Comparison of ENCODE assay signal across 29 cellular contexts in genomic region chr5:149790276-149790675, GRCh38.
DNase-seq lines count a peak whose midpoint lies in the region; ATAC-seq and TF ChIP-seq lines count a peak whose summit lies in the region.
"Had no signal": no experiment of that assay in that cellular context is flagged by ENCODE, and none has a peak within 500 bp of the region (broad histone marks: within the 10 kb centered on the region; RNA-seq: fewer than 3 reads in every experiment).

No MANE protein-coding gene starts in this region.

- H3K27me3 ChIP-seq in RWPE2 (ENCODE audit: insufficient read depth, poor library complexity, severe bottlenecking): no peaks in the 10 kb centered on the region
- no peaks in the 10 kb centered on the region for H3K27me3 ChIP-seq in right atrium auricular region
- H3K27me3 ChIP-seq in trophoblast cell (ENCODE audit: insufficient read depth, low read length): no peaks in the 10 kb centered on the region
- H3K27me3 ChIP-seq: BLaER1 treated with 17β-estradiol and CSF1 and Interleukin-3, amounts not matched to agents 10 nM and 100 nM; dorsolateral prefrontal cortex; testis had no signal

- H3K14ac ChIP-seq in trophoblast cell (ENCODE audit: low read length): no peak overlapping the region

- no peak overlapping the region for H3K9ac ChIP-seq in trophoblast cell (ENCODE audit: low read length)
- H3K9ac ChIP-seq: BLaER1 treated with 17β-estradiol and CSF1 and Interleukin-3, amounts not matched to agents 10 nM and 100 nM had no signal

- peaks cover 5% of the 10 kb centered on the region for H3K9me3 Mint-ChIP-seq in activated CD8-positive, alpha-beta memory T cell treated with anti-CD3 and anti-CD28 coated beads, Interleukin-2, amount 10 ng/mL, durations not matched to agents 7 days and 5 days (ENCODE audit: low read depth)
- H3K9me3 Mint-ChIP-seq: activated naive CD4-positive, alpha-beta T cell treated with anti-CD3 and anti-CD28 coated beads, Interleukin-2, amount 50 U/mL, for 24 hours; activated T-helper 17 cell treated with anti-CD3 and anti-CD28 coated beads, Interleukin-2, amount 50 U/mL, for 72 hours; mesothelial cell of epicardium; stimulated activated memory B cell treated with anti-CD40 and anti-IgM and Interleukin-4, amounts not matched to agents 10 μg/mL and 1 μg/mL and 100 μg/mL, for 72 hours; T-helper 2 cell treated with Interferon-gamma antibody and Interleukin-4, amounts not matched to agents 5 μg/mL and 100 μg/mL, for 36 hours had no signal

- no CpG with 5 or more reads among the region's 2 CpGs for WGBS in trophoblast cell (ENCODE audit: extremely low coverage, insufficient coverage, insufficient read length)

- no peak overlapping the region for H3K4ac ChIP-seq in trophoblast cell (ENCODE audit: low read depth, low read length)

- no peak overlapping the region for H2BK12ac ChIP-seq in trophoblast cell (ENCODE audit: low read length)

- H2AFZ ChIP-seq in trophoblast cell (ENCODE audit: insufficient read depth, low read length, poor library complexity): peak overlapping the region; percentile 55

- H4K91ac ChIP-seq in trophoblast cell (ENCODE audit: low read depth, low read length): no peak overlapping the region

- H2BK5ac ChIP-seq in trophoblast cell (ENCODE audit: low read depth, low read length, poor library complexity): no peak overlapping the region

- no peaks in the 10 kb centered on the region for H3K79me1 ChIP-seq in trophoblast cell (ENCODE audit: low read length)

- H3K79me2 ChIP-seq in trophoblast cell (ENCODE audit: control insufficient read depth, insufficient read depth, low read length, poor library complexity): no peaks in the 10 kb centered on the region

- H3K4me3 Mint-ChIP-seq in activated CD8-positive, alpha-beta memory T cell treated with anti-CD3 and anti-CD28 coated beads, Interleukin-2, amount 10 ng/mL, durations not matched to agents 7 days and 5 days: no peak overlapping the region
- H3K4me3 Mint-ChIP-seq: activated naive CD4-positive, alpha-beta T cell treated with anti-CD3 and anti-CD28 coated beads, Interleukin-2, amount 50 U/mL, for 24 hours; activated T-helper 17 cell treated with anti-CD3 and anti-CD28 coated beads, Interleukin-2, amount 50 U/mL, for 72 hours; mesothelial cell of epicardium; stimulated activated memory B cell treated with anti-CD40 and anti-IgM and Interleukin-4, amounts not matched to agents 10 μg/mL and 1 μg/mL and 100 μg/mL, for 72 hours; T-helper 2 cell treated with Interferon-gamma antibody and Interleukin-4, amounts not matched to agents 5 μg/mL and 100 μg/mL, for 36 hours had no signal

- TF ChIP-seq CTCF in RWPE2 (IDR thresholded peaks at IDR 0.05; ENCODE audit: poor library complexity, severe bottlenecking): no peak
- no peak for TF ChIP-seq CTCF in right atrium auricular region (IDR thresholded peaks at IDR 0.05)

- H3K27me3 Mint-ChIP-seq in activated CD8-positive, alpha-beta memory T cell treated with anti-CD3 and anti-CD28 coated beads, Interleukin-2, amount 10 ng/mL, durations not matched to agents 7 days and 5 days: no peaks in the 10 kb centered on the region
- H3K27me3 Mint-ChIP-seq: activated naive CD4-positive, alpha-beta T cell treated with anti-CD3 and anti-CD28 coated beads, Interleukin-2, amount 50 U/mL, for 24 hours; activated T-helper 17 cell treated with anti-CD3 and anti-CD28 coated beads, Interleukin-2, amount 50 U/mL, for 72 hours; stimulated activated memory B cell treated with anti-CD40 and anti-IgM and Interleukin-4, amounts not matched to agents 10 μg/mL and 1 μg/mL and 100 μg/mL, for 72 hours had no signal

- CTCF ChIA-PET in activated CD8-positive, alpha-beta memory T cell treated with anti-CD3 and anti-CD28 coated beads, Interleukin-2, amount 10 ng/mL, durations not matched to agents 7 days and 5 days (lab: Charles Lee): no interaction called here

- H3K36me3 Mint-ChIP-seq in activated CD8-positive, alpha-beta memory T cell treated with anti-CD3 and anti-CD28 coated beads, Interleukin-2, amount 10 ng/mL, durations not matched to agents 7 days and 5 days: peaks cover 4% of the 10 kb centered on the region
- H3K36me3 Mint-ChIP-seq: mesothelial cell of epicardium had no signal

- H3K27ac ChIP-seq in RWPE2 (ENCODE audit: poor library complexity, severe bottlenecking): no peak overlapping the region
- peak overlapping the region; percentile 17 to 63 for H3K27ac ChIP-seq in right atrium auricular region
- no peak overlapping the region for H3K27ac ChIP-seq in trophoblast cell (ENCODE audit: low read depth, low read length)
- H3K27ac ChIP-seq in caudate nucleus (ENCODE audit: low read depth, low read length): no peak overlapping the region
- H3K27ac ChIP-seq: BLaER1 treated with 17β-estradiol and CSF1 and Interleukin-3, amounts not matched to agents 10 nM and 100 nM; testis had no signal

- no peaks in the 10 kb centered on the region for H3K9me3 ChIP-seq in RWPE2 (ENCODE audit: severe bottlenecking)
- no peaks in the 10 kb centered on the region for H3K9me3 ChIP-seq in right atrium auricular region
- no peaks in the 10 kb centered on the region for H3K9me3 ChIP-seq in trophoblast cell (ENCODE audit: insufficient read depth, low read depth, low read length)
- H3K9me3 ChIP-seq: testis had no signal

- H3K36me3 ChIP-seq in RWPE2 (ENCODE audit: low read depth): no peaks in the 10 kb centered on the region
- H3K36me3 ChIP-seq in right atrium auricular region: no peaks in the 10 kb centered on the region
- no peaks in the 10 kb centered on the region for H3K36me3 ChIP-seq in trophoblast cell (ENCODE audit: control insufficient read depth in 1 of 2, insufficient read depth in 2 of 2, low read length in 2 of 2)

- H3K4me1 Mint-ChIP-seq in activated CD8-positive, alpha-beta memory T cell treated with anti-CD3 and anti-CD28 coated beads, Interleukin-2, amount 10 ng/mL, durations not matched to agents 7 days and 5 days: no peaks in the 10 kb centered on the region
- H3K4me1 Mint-ChIP-seq: activated naive CD4-positive, alpha-beta T cell treated with anti-CD3 and anti-CD28 coated beads, Interleukin-2, amount 50 U/mL, for 24 hours; mesothelial cell of epicardium had no signal

- no peak overlapping the region for H2AK5ac ChIP-seq in trophoblast cell (ENCODE audit: low read length)

- no peak overlapping the region for H4K8ac ChIP-seq in trophoblast cell (ENCODE audit: low read depth, low read length)

- H3K18ac ChIP-seq in trophoblast cell (ENCODE audit: low read length): no peak overlapping the region

- no peak overlapping the region for H3K23ac ChIP-seq in trophoblast cell (ENCODE audit: low read length)

- H3K4me2 ChIP-seq in trophoblast cell (ENCODE audit: low read length): no peak overlapping the region
- H3K4me2 ChIP-seq: BLaER1 treated with 17β-estradiol and CSF1 and Interleukin-3, amounts not matched to agents 10 nM and 100 nM; smooth muscle cell had no signal

- H4K12ac ChIP-seq in trophoblast cell (ENCODE audit: low read depth, low read length): no peak overlapping the region

- DNase-seq in DMS53 (lab: John Stamatoyannopoulos, UW) (peak; percentile 86), RWPE2 (ENCODE audit: low spot score) (no peak), right atrium auricular region (ENCODE audit: low spot score) (no peak), trophoblast cell (no peak), caudate nucleus (lab: John Stamatoyannopoulos, UW) (no peak), inferior parietal cortex (ENCODE audit: extremely low spot score) (no peak)
- no peak for DNase-seq in stimulated activated naive CD4-positive, alpha-beta T cell (lab: John Stamatoyannopoulos, UW)
- DNase-seq in activated CD8-positive, alpha-beta memory T cell treated with anti-CD3 and anti-CD28 coated beads, Interleukin-2, amount 10 ng/mL, durations not matched to agents 7 days and 5 days: no peak
- DNase-seq: activated CD4-positive, alpha-beta T cell treated with anti-CD3 and anti-CD28 coated beads, Interleukin-2, amount 50 U/mL, for 48 hours; activated CD8-positive, alpha-beta memory T cell treated with anti-CD3 and anti-CD28 coated beads, Interleukin-2, amount 50 U/mL, for 48 hours; anterior cingulate cortex; central memory CD4-positive, alpha-beta T cell; dorsolateral prefrontal cortex; NCI-H1105 treated with DMSO at 0.1 percent for 48 hours; NCI-H2081; NCI-H226; NCI-H774; posterior cingulate gyrus; RPMI8226; stimulated activated CD4-positive, alpha-beta T cell treated with anti-CD3 and anti-CD28 coated beads, Interleukin-2, amount 100 ng/mL, for 48 hours; testis had no signal

- no peak overlapping the region for H2BK120ac ChIP-seq in trophoblast cell (ENCODE audit: insufficient read depth, low read length, poor library complexity)

- ATAC-seq in RWPE2 (ENCODE audit: low read depth): 0 out of 3 replicates have a peak, but pooled peaks have one; percentile 16
- no peak for ATAC-seq in activated CD8-positive, alpha-beta memory T cell treated with anti-CD3 and anti-CD28 coated beads, Interleukin-2, amount 10 ng/mL, durations not matched to agents 7 days and 5 days
- ATAC-seq: activated T-helper 17 cell treated with anti-CD3 and anti-CD28 coated beads, Interleukin-2, amount 50 U/mL, for 72 hours; HCT116; stimulated activated memory B cell treated with anti-CD40 and anti-IgM and Interleukin-4, amounts not matched to agents 10 μg/mL and 1 μg/mL and 100 μg/mL, for 72 hours had no signal

- H3K4me1 ChIP-seq in RWPE2 (ENCODE audit: insufficient read depth, poor library complexity, severe bottlenecking): peaks cover 9% of the 10 kb centered on the region
- H3K4me1 ChIP-seq in right atrium auricular region: peaks cover 0 to 51% of the 10 kb centered on the region in 2 donors
- H3K4me1 ChIP-seq in trophoblast cell (ENCODE audit: control insufficient read depth in 1 of 2, insufficient read depth in 2 of 2, low read length in 2 of 2): no peaks in the 10 kb centered on the region

- H3K4me3 ChIP-seq in RWPE2 (ENCODE audit: severe bottlenecking) (no peak overlapping the region), right atrium auricular region (no peak overlapping the region), trophoblast cell (ENCODE audit: low read depth, low read length) (no peak overlapping the region)
- H3K4me3 ChIP-seq: BLaER1 treated with 17β-estradiol and CSF1 and Interleukin-3, amounts not matched to agents 10 nM and 100 nM; dorsolateral prefrontal cortex; smooth muscle cell; testis had no signal

- H3K27ac Mint-ChIP-seq in activated CD8-positive, alpha-beta memory T cell treated with anti-CD3 and anti-CD28 coated beads, Interleukin-2, amount 10 ng/mL, durations not matched to agents 7 days and 5 days: no peak overlapping the region
- H3K27ac Mint-ChIP-seq: activated naive CD4-positive, alpha-beta T cell treated with anti-CD3 and anti-CD28 coated beads, Interleukin-2, amount 50 U/mL, for 24 hours; activated T-helper 17 cell treated with anti-CD3 and anti-CD28 coated beads, Interleukin-2, amount 50 U/mL, for 72 hours; mesothelial cell of epicardium; stimulated activated memory B cell treated with anti-CD40 and anti-IgM and Interleukin-4, amounts not matched to agents 10 μg/mL and 1 μg/mL and 100 μg/mL, for 72 hours; T-helper 2 cell treated with Interferon-gamma antibody and Interleukin-4, amounts not matched to agents 5 μg/mL and 100 μg/mL, for 36 hours had no signal

Comparison
In these comparisons a context has a peak if more than half of its experiments do, and no peak if none do; other contexts are left out.
1. H3K27ac ChIP-seq: peak in right atrium auricular region (2 of 2); none in RWPE2 (single experiment), trophoblast cell (single experiment) and caudate nucleus (single experiment).